In genomic region chr22:41301085-41302015, GRCh38 we compare ENCODE assay signal across 8 cellular contexts. TPM values are rescaled to one million over a fixed set of nuclear protein-coding genes. Genes with fewer than 3 reads are reported as not detected.
DNase-seq lines count a peak whose midpoint lies in the region; ATAC-seq and TF ChIP-seq lines count a peak whose summit lies in the region.

Gene ZC3H7B, plus strand, starts transcription at chr22:41301525. Its CDS starts 19,136 bp downstream, at chr22:41320661.

- intact Hi-C loops in right lobe of liver (cut with DNase I) = no loop called here

- H3K9ac ChIP-seq in BLaER1 = peak within 1 kb of the TSS; percentile 100

- H3K4me2 ChIP-seq in BLaER1 = peak within 1 kb of the TSS; percentile 95

- peak within 1 kb of the TSS; percentile 99 for H3K27ac ChIP-seq in BLaER1
- peak within 1 kb of the TSS; percentile 82 to 93 (median 86) for H3K27ac ChIP-seq in right lobe of liver

- 0% methylated on average over 26 of the region's 74 CpGs for WGBS in right lobe of liver (ENCODE audit: insufficient coverage, low coverage, low lambda C conversion rate, missing lambda C conversion rate)

- H3K27me3 ChIP-seq in BLaER1 (no peaks in the 10 kb centered on the region), right lobe of liver (no peaks in the 10 kb centered on the region)

- H3K4me1 ChIP-seq in BLaER1 (peaks cover 44% of the 10 kb centered on the region), right lobe of liver (peaks cover 0 to 12% (median 2%) of the 10 kb centered on the region in 4 donors)

- peaks cover 41% of the 10 kb centered on the region for H4K20me1 ChIP-seq in BLaER1

- H3K36me3 ChIP-seq in BLaER1 (peaks cover 12% of the 10 kb centered on the region), right lobe of liver (no peaks in the 10 kb centered on the region)

- ATAC-seq in HG03439 (IDR thresholded peaks at IDR 0.05; ENCODE audit: unreplicated experiment) = peak; percentile 90
- peak; percentile 94 to 96 (median 96) for ATAC-seq in right lobe of liver

- H3K9me3 ChIP-seq in BLaER1 (no peaks in the 10 kb centered on the region), right lobe of liver (no peaks in the 10 kb centered on the region)

- DNase-seq in GM19238 (ENCODE audit: insufficient read length, low spot score) (peak; percentile 98), NCI-H526 (lab: John Stamatoyannopoulos, UW) (peak; percentile 29 to 90), dermis microvascular lymphatic vessel endothelial cell (ENCODE audit: low read depth in 2 of 2) (peak; percentile 66 to 85), right lobe of liver (peak; percentile 83 to 89 (median 86))
- peak; percentile 80 to 85 for DNase-seq in activated CD4-positive, alpha-beta T cell treated with anti-CD3 and anti-CD28 coated beads, Interleukin-2, amount 50 U/mL, for 4 hours
- peak; percentile 78 to 90 for DNase-seq in stimulated activated CD4-positive, alpha-beta T cell treated with anti-CD3 and anti-CD28 coated beads, Interleukin-4, amount 100 ng/mL, for 4 hours

- H3K4me3 ChIP-seq in BLaER1 = peak within 1 kb of the TSS; percentile 100
- peak within 1 kb of the TSS; percentile 68 to 93 (median 90) for H3K4me3 ChIP-seq in right lobe of liver

- peak; percentile 86 for TF ChIP-seq POLR2A in right lobe of liver (IDR thresholded peaks at IDR 0.05)

- TF ChIP-seq CTCF in right lobe of liver (IDR thresholded peaks at IDR 0.05) = peak; percentile 46 to 63 (median 56)

RNA-seq across cellular contexts. Expression of gene ZC3H7B, which starts in this region (rescaled TPM):
- 37.5 and 57.9 TPM in 2 replicates for total RNA-seq in dermis microvascular lymphatic vessel endothelial cell
- total RNA-seq in right lobe of liver = 10 to 100 TPM; 26.5 to 50.1 (median 42.7) TPM

Comparison
In these comparisons a context has a peak if more than half of its experiments do, and no peak if none do; other contexts are left out.
1. Peak in every context shown above with its lines: DNase-seq, ATAC-seq, H3K4me3 ChIP-seq and H3K27ac ChIP-seq.